1 cellular context compared by ENCODE assay signal in the genomic region with DNA sequence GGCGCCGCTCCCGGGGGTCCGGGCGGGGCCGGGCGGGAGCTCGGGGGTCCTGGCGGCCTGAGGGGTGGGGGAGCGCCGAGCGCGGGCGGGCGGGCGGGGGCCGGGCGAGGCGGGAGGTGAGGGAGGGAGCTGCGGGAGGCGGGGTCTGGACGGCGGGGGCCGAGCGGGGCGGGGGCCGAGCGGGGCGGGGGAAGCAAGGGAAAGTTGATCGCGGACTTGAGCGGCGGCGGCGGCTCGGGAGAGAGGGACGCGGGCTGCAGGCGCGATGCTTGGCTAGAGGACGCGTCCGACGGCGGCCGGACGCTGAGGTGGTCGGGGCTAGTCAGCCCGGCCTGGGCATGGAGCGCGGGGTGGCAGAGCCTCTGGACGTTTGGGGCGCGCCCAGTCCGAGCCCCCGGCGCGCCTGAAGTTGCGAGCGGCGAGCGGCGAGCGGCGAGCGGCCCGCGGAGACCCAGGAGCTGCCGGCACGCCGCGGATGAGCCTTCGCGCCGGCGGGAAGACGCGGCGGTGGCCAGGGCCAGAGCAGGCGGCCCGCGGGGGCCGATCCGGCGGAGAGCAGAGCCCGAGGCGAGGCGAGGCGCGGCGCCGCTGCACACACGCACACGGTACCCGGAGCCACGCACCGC.
TF ChIP-seq lines count a peak whose summit lies in the region.

A gene (plus strand): TSS at position 207 of the 626 bp plus-strand sequence. CDS start 42,912 bp downstream, outside the sequence.

TF ChIP-seq in WTC11, 78 proteins besides CTCF, POLR2A, EP300 and RAD21 (continued from another document):
- TF ChIP-seq, protein P1, sequence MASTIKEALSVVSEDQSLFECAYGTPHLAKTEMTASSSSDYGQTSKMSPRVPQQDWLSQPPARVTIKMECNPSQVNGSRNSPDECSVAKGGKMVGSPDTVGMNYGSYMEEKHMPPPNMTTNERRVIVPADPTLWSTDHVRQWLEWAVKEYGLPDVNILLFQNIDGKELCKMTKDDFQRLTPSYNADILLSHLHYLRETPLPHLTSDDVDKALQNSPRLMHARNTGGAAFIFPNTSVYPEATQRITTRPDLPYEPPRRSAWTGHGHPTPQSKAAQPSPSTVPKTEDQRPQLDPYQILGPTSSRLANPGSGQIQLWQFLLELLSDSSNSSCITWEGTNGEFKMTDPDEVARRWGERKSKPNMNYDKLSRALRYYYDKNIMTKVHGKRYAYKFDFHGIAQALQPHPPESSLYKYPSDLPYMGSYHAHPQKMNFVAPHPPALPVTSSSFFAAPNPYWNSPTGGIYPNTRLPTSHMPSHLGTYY (CRISPR knock-in tag; IDR thresholded peaks at IDR 0.05) = no peak
- TF ChIP-seq, protein P2, sequence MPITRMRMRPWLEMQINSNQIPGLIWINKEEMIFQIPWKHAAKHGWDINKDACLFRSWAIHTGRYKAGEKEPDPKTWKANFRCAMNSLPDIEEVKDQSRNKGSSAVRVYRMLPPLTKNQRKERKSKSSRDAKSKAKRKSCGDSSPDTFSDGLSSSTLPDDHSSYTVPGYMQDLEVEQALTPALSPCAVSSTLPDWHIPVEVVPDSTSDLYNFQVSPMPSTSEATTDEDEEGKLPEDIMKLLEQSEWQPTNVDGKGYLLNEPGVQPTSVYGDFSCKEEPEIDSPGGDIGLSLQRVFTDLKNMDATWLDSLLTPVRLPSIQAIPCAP (CRISPR knock-in tag; IDR thresholded peaks at IDR 0.05) = no peak
- TF ChIP-seq, protein P3, sequence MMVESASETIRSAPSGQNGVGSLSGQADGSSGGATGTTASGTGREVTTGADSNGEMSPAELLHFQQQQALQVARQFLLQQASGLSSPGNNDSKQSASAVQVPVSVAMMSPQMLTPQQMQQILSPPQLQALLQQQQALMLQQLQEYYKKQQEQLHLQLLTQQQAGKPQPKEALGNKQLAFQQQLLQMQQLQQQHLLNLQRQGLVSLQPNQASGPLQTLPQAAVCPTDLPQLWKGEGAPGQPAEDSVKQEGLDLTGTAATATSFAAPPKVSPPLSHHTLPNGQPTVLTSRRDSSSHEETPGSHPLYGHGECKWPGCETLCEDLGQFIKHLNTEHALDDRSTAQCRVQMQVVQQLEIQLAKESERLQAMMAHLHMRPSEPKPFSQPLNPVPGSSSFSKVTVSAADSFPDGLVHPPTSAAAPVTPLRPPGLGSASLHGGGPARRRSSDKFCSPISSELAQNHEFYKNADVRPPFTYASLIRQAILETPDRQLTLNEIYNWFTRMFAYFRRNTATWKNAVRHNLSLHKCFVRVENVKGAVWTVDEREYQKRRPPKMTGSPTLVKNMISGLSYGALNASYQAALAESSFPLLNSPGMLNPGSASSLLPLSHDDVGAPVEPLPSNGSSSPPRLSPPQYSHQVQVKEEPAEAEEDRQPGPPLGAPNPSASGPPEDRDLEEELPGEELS (CRISPR knock-in tag; IDR thresholded peaks at IDR 0.05) = 0 out of 2 replicates have a peak, but pooled peaks have one; percentile 13
- no peak for TF ChIP-seq PRRX2 (CRISPR knock-in tag; IDR thresholded peaks at IDR 0.05)
- TF ChIP-seq, protein P4, sequence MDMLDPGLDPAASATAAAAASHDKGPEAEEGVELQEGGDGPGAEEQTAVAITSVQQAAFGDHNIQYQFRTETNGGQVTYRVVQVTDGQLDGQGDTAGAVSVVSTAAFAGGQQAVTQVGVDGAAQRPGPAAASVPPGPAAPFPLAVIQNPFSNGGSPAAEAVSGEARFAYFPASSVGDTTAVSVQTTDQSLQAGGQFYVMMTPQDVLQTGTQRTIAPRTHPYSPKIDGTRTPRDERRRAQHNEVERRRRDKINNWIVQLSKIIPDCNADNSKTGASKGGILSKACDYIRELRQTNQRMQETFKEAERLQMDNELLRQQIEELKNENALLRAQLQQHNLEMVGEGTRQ (CRISPR knock-in tag; IDR thresholded peaks at IDR 0.05) = no peak
- no peak for TF ChIP-seq ZNF138 (CRISPR knock-in tag; conservative IDR thresholded peaks at IDR 0.05)
- TF ChIP-seq, protein P5, sequence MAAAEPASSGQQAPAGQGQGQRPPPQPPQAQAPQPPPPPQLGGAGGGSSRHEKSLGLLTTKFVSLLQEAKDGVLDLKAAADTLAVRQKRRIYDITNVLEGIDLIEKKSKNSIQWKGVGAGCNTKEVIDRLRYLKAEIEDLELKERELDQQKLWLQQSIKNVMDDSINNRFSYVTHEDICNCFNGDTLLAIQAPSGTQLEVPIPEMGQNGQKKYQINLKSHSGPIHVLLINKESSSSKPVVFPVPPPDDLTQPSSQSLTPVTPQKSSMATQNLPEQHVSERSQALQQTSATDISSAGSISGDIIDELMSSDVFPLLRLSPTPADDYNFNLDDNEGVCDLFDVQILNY (CRISPR knock-in tag; IDR thresholded peaks at IDR 0.05) = peak; percentile 58; the same call in 1 of the 2 replicates
- TF ChIP-seq SOX15 (CRISPR knock-in tag; IDR thresholded peaks at IDR 0.05) = no peak
- 0 out of 2 replicates have a peak, but pooled peaks have one; percentile 69 for TF ChIP-seq ATF1 (CRISPR knock-in tag; IDR thresholded peaks at IDR 0.05)
- TF ChIP-seq ELF4 (CRISPR knock-in tag; IDR thresholded peaks at IDR 0.05; ENCODE audit: low read depth) = no peak
- no peak for TF ChIP-seq ZNF232 (CRISPR knock-in tag; IDR thresholded peaks at IDR 0.05)
- 0 out of 2 replicates have a peak, but pooled peaks have one; percentile 31 for TF ChIP-seq TEAD1 (CRISPR knock-in tag; IDR thresholded peaks at IDR 0.05)
- TF ChIP-seq, protein P6, sequence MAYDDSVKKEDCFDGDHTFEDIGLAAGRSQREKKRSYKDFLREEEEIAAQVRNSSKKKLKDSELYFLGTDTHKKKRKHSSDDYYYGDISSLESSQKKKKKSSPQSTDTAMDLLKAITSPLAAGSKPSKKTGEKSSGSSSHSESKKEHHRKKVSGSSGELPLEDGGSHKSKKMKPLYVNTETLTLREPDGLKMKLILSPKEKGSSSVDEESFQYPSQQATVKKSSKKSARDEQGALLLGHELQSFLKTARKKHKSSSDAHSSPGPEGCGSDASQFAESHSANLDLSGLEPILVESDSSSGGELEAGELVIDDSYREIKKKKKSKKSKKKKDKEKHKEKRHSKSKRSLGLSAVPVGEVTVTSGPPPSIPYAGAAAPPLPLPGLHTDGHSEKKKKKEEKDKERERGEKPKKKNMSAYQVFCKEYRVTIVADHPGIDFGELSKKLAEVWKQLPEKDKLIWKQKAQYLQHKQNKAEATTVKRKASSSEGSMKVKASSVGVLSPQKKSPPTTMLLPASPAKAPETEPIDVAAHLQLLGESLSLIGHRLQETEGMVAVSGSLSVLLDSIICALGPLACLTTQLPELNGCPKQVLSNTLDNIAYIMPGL (CRISPR knock-in tag; IDR thresholded peaks at IDR 0.05) = no peak
- TF ChIP-seq, protein P7, sequence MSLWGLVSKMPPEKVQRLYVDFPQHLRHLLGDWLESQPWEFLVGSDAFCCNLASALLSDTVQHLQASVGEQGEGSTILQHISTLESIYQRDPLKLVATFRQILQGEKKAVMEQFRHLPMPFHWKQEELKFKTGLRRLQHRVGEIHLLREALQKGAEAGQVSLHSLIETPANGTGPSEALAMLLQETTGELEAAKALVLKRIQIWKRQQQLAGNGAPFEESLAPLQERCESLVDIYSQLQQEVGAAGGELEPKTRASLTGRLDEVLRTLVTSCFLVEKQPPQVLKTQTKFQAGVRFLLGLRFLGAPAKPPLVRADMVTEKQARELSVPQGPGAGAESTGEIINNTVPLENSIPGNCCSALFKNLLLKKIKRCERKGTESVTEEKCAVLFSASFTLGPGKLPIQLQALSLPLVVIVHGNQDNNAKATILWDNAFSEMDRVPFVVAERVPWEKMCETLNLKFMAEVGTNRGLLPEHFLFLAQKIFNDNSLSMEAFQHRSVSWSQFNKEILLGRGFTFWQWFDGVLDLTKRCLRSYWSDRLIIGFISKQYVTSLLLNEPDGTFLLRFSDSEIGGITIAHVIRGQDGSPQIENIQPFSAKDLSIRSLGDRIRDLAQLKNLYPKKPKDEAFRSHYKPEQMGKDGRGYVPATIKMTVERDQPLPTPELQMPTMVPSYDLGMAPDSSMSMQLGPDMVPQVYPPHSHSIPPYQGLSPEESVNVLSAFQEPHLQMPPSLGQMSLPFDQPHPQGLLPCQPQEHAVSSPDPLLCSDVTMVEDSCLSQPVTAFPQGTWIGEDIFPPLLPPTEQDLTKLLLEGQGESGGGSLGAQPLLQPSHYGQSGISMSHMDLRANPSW (CRISPR knock-in tag; conservative IDR thresholded peaks at IDR 0.05; ENCODE audit: low read depth) = no peak
- TF ChIP-seq, protein P8, sequence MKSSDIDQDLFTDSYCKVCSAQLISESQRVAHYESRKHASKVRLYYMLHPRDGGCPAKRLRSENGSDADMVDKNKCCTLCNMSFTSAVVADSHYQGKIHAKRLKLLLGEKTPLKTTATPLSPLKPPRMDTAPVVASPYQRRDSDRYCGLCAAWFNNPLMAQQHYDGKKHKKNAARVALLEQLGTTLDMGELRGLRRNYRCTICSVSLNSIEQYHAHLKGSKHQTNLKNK (CRISPR knock-in tag; IDR thresholded peaks at IDR 0.05) = no peak
- TF ChIP-seq ETV6 (CRISPR knock-in tag; IDR thresholded peaks at IDR 0.05) = peak; percentile 65; the same call in 1 of the 2 replicates
